ENCODE assay signal across 18 cellular contexts in the genomic region with DNA sequence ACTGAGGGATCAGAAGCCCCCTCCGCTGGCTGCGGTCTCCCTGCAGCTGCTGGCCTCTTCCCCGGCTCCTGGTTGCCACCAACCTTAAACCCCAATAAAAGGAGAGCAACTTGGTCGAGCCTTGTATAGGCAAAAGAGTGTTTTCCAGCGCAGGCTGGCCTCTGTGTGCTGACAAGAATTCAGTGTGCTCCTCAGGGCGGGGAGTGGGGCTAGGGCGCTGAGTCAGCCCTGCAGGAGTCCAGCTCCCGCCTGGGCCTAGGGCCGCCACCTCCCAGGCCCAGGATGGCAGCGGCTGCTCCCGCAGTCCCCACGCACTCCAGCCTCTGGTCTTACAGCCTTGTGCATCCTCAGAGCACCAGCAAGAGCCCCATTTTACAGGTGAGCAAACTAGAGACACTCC.
DNase-seq lines count a peak whose midpoint lies in the region; ATAC-seq, FAIRE-seq and TF ChIP-seq lines count a peak whose summit lies in the region.
"Had no signal": no experiment of that assay in that cellular context is flagged by ENCODE, and none has a peak within 500 bp of the region (broad histone marks: within the 10 kb centered on the region; RNA-seq: fewer than 3 reads in every experiment).

Gene SHISAL1 (minus strand): TSS at position 186 of the 400 bp plus-strand sequence. CDS start 12,006 bp downstream, outside the sequence.

- no peak for TF ChIP-seq CTCF in cardiac fibroblast (IDR thresholded peaks at IDR 0.05; ENCODE audit: low read depth, low read length)

- no peaks in the 10 kb centered on the region for H3K4me1 Mint-ChIP-seq in stimulated activated naive B cell treated with anti-CD40 and anti-IgM and Interleukin-4, amounts not matched to agents 10 μg/mL and 1 μg/mL and 100 μg/mL, for 72 hours
- H3K4me1 Mint-ChIP-seq: IgD-negative memory B cell had no signal

- H3K9ac ChIP-seq in NT2/D1 (ENCODE audit: insufficient read length, low read depth) = peak within 1 kb of the TSS; percentile 56
- H3K9ac ChIP-seq: BLaER1 treated with 17β-estradiol and CSF1 and Interleukin-3, amounts not matched to agents 10 nM and 100 nM had no signal

- no peak within 1 kb of the TSS for H3K27ac Mint-ChIP-seq in stimulated activated naive B cell treated with anti-CD40 and anti-IgM and Interleukin-4, amounts not matched to agents 10 μg/mL and 1 μg/mL and 100 μg/mL, for 72 hours
- H3K27ac Mint-ChIP-seq: H9, IgD-negative memory B cell had no signal

- H3K36me3 ChIP-seq in NT2/D1 (ENCODE audit: insufficient read depth, insufficient read length, low read length) = no peaks in the 10 kb centered on the region
- H3K36me3 ChIP-seq: BLaER1 treated with 17β-estradiol and CSF1 and Interleukin-3, amounts not matched to agents 10 nM and 100 nM had no signal

- no peak within 1 kb of the TSS for H3K4me3 ChIP-seq in NT2/D1 (ENCODE audit: insufficient read length, low read depth)
- H3K4me3 ChIP-seq in cardiac fibroblast (replicated peaks in 1 of 2; ENCODE audit: low read depth in 2 of 2, low read length in 2 of 2) = no peak within 1 kb of the TSS
- H3K4me3 ChIP-seq: BLaER1 treated with 17β-estradiol and CSF1 and Interleukin-3, amounts not matched to agents 10 nM and 100 nM; SK-N-MC had no signal

- H3K9me3 ChIP-seq in NT2/D1 (ENCODE audit: insufficient read depth, low read length) = no peaks in the 10 kb centered on the region
- H3K9me3 ChIP-seq: BLaER1 treated with 17β-estradiol and CSF1 and Interleukin-3, amounts not matched to agents 10 nM and 100 nM had no signal

- FAIRE-seq in urothelium cell line (lab: Jason Lieb, UNC) = no peak

- peaks cover 13% of the 10 kb centered on the region for H3K4me1 ChIP-seq in NT2/D1 (ENCODE audit: insufficient read depth, insufficient read length)

- peaks cover 9 to 23% of the 10 kb centered on the region in 2 donors for H3K27me3 Mint-ChIP-seq in stimulated activated naive B cell treated with anti-CD40 and anti-IgM and Interleukin-4, amounts not matched to agents 10 μg/mL and 1 μg/mL and 100 μg/mL, for 72 hours
- H3K27me3 Mint-ChIP-seq: IgD-negative memory B cell had no signal

- no peaks in the 10 kb centered on the region for H3K36me3 Mint-ChIP-seq in stimulated activated naive B cell treated with anti-CD40 and anti-IgM and Interleukin-4, amounts not matched to agents 10 μg/mL and 1 μg/mL and 100 μg/mL, for 72 hours
- H3K36me3 Mint-ChIP-seq: IgD-negative memory B cell had no signal

- no peak within 1 kb of the TSS for H3K4me3 Mint-ChIP-seq in stimulated activated naive B cell treated with anti-CD40 and anti-IgM and Interleukin-4, amounts not matched to agents 10 μg/mL and 1 μg/mL and 100 μg/mL, for 72 hours
- H3K4me3 Mint-ChIP-seq: H9, IgD-negative memory B cell had no signal

- no peaks in the 10 kb centered on the region for H3K9me3 Mint-ChIP-seq in stimulated activated naive B cell treated with anti-CD40 and anti-IgM and Interleukin-4, amounts not matched to agents 10 μg/mL and 1 μg/mL and 100 μg/mL, for 72 hours
- H3K9me3 Mint-ChIP-seq: H9, IgD-negative memory B cell had no signal

- H3K27me3 ChIP-seq in NT2/D1 (ENCODE audit: insufficient read depth, insufficient read length) = no peaks in the 10 kb centered on the region
- H3K27me3 ChIP-seq: BLaER1 treated with 17β-estradiol and CSF1 and Interleukin-3, amounts not matched to agents 10 nM and 100 nM had no signal

- no peak for ATAC-seq in stimulated activated naive B cell treated with anti-CD40 and anti-IgM and Interleukin-4, amounts not matched to agents 10 μg/mL and 1 μg/mL and 100 μg/mL, for 72 hours (replicated peaks)

- DNase-seq in NT2/D1 (ENCODE audit: low read depth, low spot score) (no peak), cardiac fibroblast (ENCODE audit: low read depth in 2 of 2) (peak; percentile 22 to 50), kidney tubule cell (ENCODE audit: low spot score) (peak; percentile 2), urothelium cell line (ENCODE audit: low spot score) (peak; percentile 35), germinal center (ENCODE audit: low spot score) (no peak)
- no peak for DNase-seq in activated CD4-positive, alpha-beta T cell treated with anti-CD3 and anti-CD28 coated beads, Interleukin-2, amount 50 U/mL, for 1 hour
- no peak for DNase-seq in stimulated activated naive B cell treated with anti-CD40 and anti-IgM and Interleukin-4, amounts not matched to agents 10 μg/mL and 1 μg/mL and 100 μg/mL, for 72 hours
- DNase-seq: activated CD8-positive, alpha-beta memory T cell treated with anti-CD3 and anti-CD28 coated beads for 24 hours; anterior cingulate cortex; H9; mesendoderm; NCI-H1105 treated with DMSO at 0.1 percent for 48 hours; NCI-H2227 treated with DMSO at 0.1 percent for 48 hours; nucleus accumbens; stimulated activated naive CD4-positive, alpha-beta T cell treated with Interleukin-2 at 50 U/mL for 16 hours had no signal

Comparison
In these comparisons a context has a peak if more than half of its experiments do, and no peak if none do; other contexts are left out.
1. DNase-seq: peak in cardiac fibroblast (2 of 2), kidney tubule cell (single experiment) and urothelium cell line (single experiment); none in NT2/D1 (single experiment), activated CD4-positive, alpha-beta T cell treated with anti-CD3 and anti-CD28 coated beads, Interleukin-2, amount 50 U/mL, for 1 hour (single experiment), germinal center (single experiment) and stimulated activated naive B cell treated with anti-CD40 and anti-IgM and Interleukin-4, amounts not matched to agents 10 μg/mL and 1 μg/mL and 100 μg/mL, for 72 hours (single experiment).